13 cellular contexts compared by ENCODE assay signal in the genomic region with DNA sequence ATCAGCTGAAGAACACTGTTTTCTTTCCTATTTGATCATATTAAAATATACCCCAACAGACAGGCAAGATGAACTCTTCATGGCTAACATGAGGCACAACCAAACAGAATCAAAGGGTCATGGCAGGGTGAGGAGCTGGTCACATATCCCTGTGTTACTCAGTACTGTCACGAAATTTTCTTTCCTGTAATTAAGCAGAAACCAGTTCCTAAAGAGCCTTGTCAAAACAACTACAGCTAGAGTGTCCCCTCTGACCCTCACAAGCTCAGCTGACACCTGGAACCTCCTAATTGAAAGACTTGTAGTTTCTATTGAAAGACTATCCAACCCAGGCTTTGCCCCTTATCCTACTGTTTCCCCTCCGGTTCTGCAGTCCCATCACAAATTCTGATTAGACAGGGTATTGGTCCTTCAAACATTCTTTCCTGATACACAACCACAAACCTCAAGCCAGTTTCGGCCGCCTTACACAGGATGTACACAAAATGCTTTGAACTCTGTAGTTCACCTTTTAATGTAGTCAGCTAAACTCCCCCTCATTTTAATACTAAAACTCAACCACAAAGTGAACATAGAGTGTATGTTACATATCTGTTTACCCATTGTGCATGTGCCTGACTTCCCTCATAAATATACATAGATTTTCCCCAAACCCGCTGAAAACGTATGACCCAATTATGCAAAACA.
DNase-seq lines count a peak whose midpoint lies in the region; ATAC-seq, FAIRE-seq and TF ChIP-seq lines count a peak whose summit lies in the region.
"Had no signal": no experiment of that assay in that cellular context is flagged by ENCODE, and none has a peak within 500 bp of the region (broad histone marks: within the 10 kb centered on the region; RNA-seq: fewer than 3 reads in every experiment).

No MANE protein-coding gene starts in this region.

- TF ChIP-seq CTCF in GM20000 (IDR thresholded peaks at IDR 0.05; ENCODE audit: extremely low read depth, missing control alignments) (no peak), Peyer's patch (IDR thresholded peaks at IDR 0.05) (no peak), kidney (IDR thresholded peaks at IDR 0.05; ENCODE audit: borderline replicate concordance, extremely low read depth, insufficient read depth) (no peak)

- no peak for TF ChIP-seq POLR2A in Peyer's patch (IDR thresholded peaks at IDR 0.05)

- H3K4me3 ChIP-seq in Peyer's patch (no peak overlapping the region), kidney (ENCODE audit: low read length in 2 of 2) (no peak overlapping the region)
- H3K4me3 ChIP-seq: esophagus squamous epithelium had no signal

- intact Hi-C loops in kidney (cut with DNase I): no loop called here

- no peak for FAIRE-seq in kidney (lab: Jason Lieb, UNC)

- DNase-seq in GM20000 (ENCODE audit: low spot score) (peak; percentile 24), Peyer's patch (peak in 2 of 3 donors; percentile 68 to 75), DMS 273 treated with DMSO at 0.1 percent for 48 hours (lab: John Stamatoyannopoulos, UW) (no peak), DMS79 treated with DMSO at 0.1 percent for 48 hours (lab: John Stamatoyannopoulos, UW) (no peak), kidney (no peak), G401 (ENCODE audit: low spot score) (no peak)
- DNase-seq: activated CD4-positive, alpha-beta T cell treated with anti-CD3 and anti-CD28 coated beads, Interleukin-2, amount 10 ng/mL, durations not matched to agents 24 days and 14 days; esophagus squamous epithelium; H9; islet precursor cell had no signal

- H3K36me3 ChIP-seq in Peyer's patch (no peaks in the 10 kb centered on the region), kidney (ENCODE audit: control insufficient read depth in 1 of 2, insufficient read depth in 2 of 2, low read length in 2 of 2) (no peaks in the 10 kb centered on the region)
- H3K36me3 ChIP-seq: esophagus squamous epithelium had no signal

- H3K27ac ChIP-seq in Peyer's patch (no peak overlapping the region), kidney (ENCODE audit: low read depth in 2 of 2, low read length in 2 of 2) (no peak overlapping the region)
- H3K27ac ChIP-seq: esophagus squamous epithelium, parathyroid adenoma had no signal

- H3K9me3 ChIP-seq in Peyer's patch: no peaks in the 10 kb centered on the region
- no peaks in the 10 kb centered on the region for H3K9me3 ChIP-seq in kidney (ENCODE audit: control insufficient read depth in 1 of 2, low read length in 2 of 2)
- H3K9me3 ChIP-seq: esophagus squamous epithelium had no signal

- no peak overlapping the region for H3K9ac ChIP-seq in kidney (ENCODE audit: low read length in 2 of 2)
- H3K9ac ChIP-seq: parathyroid adenoma had no signal

- ATAC-seq in GM18858 (IDR thresholded peaks at IDR 0.05; ENCODE audit: unreplicated experiment) (peak; percentile 93), HG03039 (IDR thresholded peaks at IDR 0.05; ENCODE audit: unreplicated experiment) (peak; percentile 89)

- H3K4me1 ChIP-seq in Peyer's patch (no peaks in the 10 kb centered on the region), kidney (ENCODE audit: control insufficient read depth in 1 of 2, insufficient read depth in 1 of 2, low read depth in 1 of 2, low read length in 2 of 2) (no peaks in the 10 kb centered on the region)
- H3K4me1 ChIP-seq: esophagus squamous epithelium, parathyroid adenoma had no signal

- H3K27me3 ChIP-seq in Peyer's patch: no peaks in the 10 kb centered on the region
- H3K27me3 ChIP-seq: esophagus squamous epithelium had no signal

- in situ Hi-C loops in G401 (cut with HindIII; ENCODE audit: low sequenced_read_pairs): no loop called here

Comparison
In these comparisons a context has a peak if more than half of its experiments do, and no peak if none do; other contexts are left out.
1. DNase-seq: peak in GM20000 (single experiment) and Peyer's patch (2 of 3); none in DMS 273 treated with DMSO at 0.1 percent for 48 hours (single experiment), DMS79 treated with DMSO at 0.1 percent for 48 hours (single experiment), kidney (single experiment) and G401 (single experiment).